In genomic region chr7:18771834-18772566, GRCh38 we compare ENCODE assay signal across 18 cellular contexts.
"Had no signal": no experiment of that assay in that cellular context is flagged by ENCODE, and none has a peak within 500 bp of the region (broad histone marks: within the 10 kb centered on the region; RNA-seq: fewer than 3 reads in every experiment).

No MANE protein-coding gene starts in this region.

- H3K9me3 ChIP-seq: gastrocnemius medialis, heart right ventricle, lower lobe of right lung, transverse colon, vagina had no signal

- H3K4me1 ChIP-seq: gastrocnemius medialis, heart right ventricle, lower lobe of right lung, transverse colon, vagina had no signal

- H3K27ac ChIP-seq: gastrocnemius medialis, heart right ventricle, lower lobe of right lung, transverse colon, vagina had no signal

- H3K4me3 ChIP-seq: gastrocnemius medialis, heart right ventricle, lower lobe of right lung, skin epidermis, transverse colon, vagina had no signal

- H3K27me3 ChIP-seq: gastrocnemius medialis, heart right ventricle, transverse colon, vagina had no signal

- H3K36me3 ChIP-seq: gastrocnemius medialis, heart right ventricle, lower lobe of right lung, transverse colon, vagina had no signal

- DNase-seq: activated CD4-positive, alpha-beta T cell treated with anti-CD3 and anti-CD28 coated beads, Interleukin-2, amount 10 ng/mL, durations not matched to agents 7 days and 5 days; activated gamma-delta T cell treated with Interleukin-2 at 50 U/mL for 16 hours; amygdala; endodermal cell; erythroblast; gastrocnemius medialis; heart right ventricle; left cardiac atrium; lower lobe of right lung; midbrain; right cardiac atrium; stimulated activated CD4-positive, alpha-beta T cell treated with anti-CD3 and anti-CD28 coated beads, Interleukin-4, amount 100 ng/mL, for 4 hours; stimulated activated CD8-positive, alpha-beta memory T cell treated with anti-CD3 and anti-CD28 coated beads, Interleukin-4, amount 100 ng/mL, for 48 hours; stimulated activated naive CD4-positive, alpha-beta T cell treated with Interleukin-2 at 50 U/mL for 16 hours; substantia nigra; transverse colon had no signal
